8 cellular contexts compared by ENCODE assay signal in genomic region chr7:43868181-43868580, GRCh38. TPM values are rescaled to one million over a fixed set of nuclear protein-coding genes. Genes with fewer than 3 reads are reported as not detected.
DNase-seq lines count a peak whose midpoint lies in the region; ATAC-seq and TF ChIP-seq lines count a peak whose summit lies in the region.

No MANE protein-coding gene starts in this region.

- H3K27ac ChIP-seq in substantia nigra (ENCODE audit: low read depth, low read length, poor library complexity, severe bottlenecking) = no peak overlapping the region

- H3K4me3 ChIP-seq in GM12875 (ENCODE audit: low read depth, low read length) (peak overlapping the region; percentile 74), epithelial cell of proximal tubule (ENCODE audit: low read depth, low read length) (peak overlapping the region; percentile 79), retinal pigment epithelial cell (ENCODE audit: low read length) (peak overlapping the region; percentile 80)

- TF ChIP-seq CTCF in GM12875 (IDR thresholded peaks at IDR 0.05; ENCODE audit: borderline replicate concordance, insufficient read depth, low read depth, low read length) (no peak), epithelial cell of proximal tubule (conservative IDR thresholded peaks at IDR 0.05; ENCODE audit: low read depth, low read length) (no peak), retinal pigment epithelial cell (conservative IDR thresholded peaks at IDR 0.05; ENCODE audit: low read depth, low read length) (no peak)

- ATAC-seq in HG03460 (IDR thresholded peaks at IDR 0.05; ENCODE audit: unreplicated experiment) = no peak
- no peak for ATAC-seq in HG03135 (IDR thresholded peaks at IDR 0.05; ENCODE audit: unreplicated experiment)

- DNase-seq in RPMI8226 (peak; percentile 77), epithelial cell of proximal tubule (ENCODE audit: low read depth) (no peak), retinal pigment epithelial cell (ENCODE audit: low read depth) (no peak), substantia nigra (lab: John Stamatoyannopoulos, UW) (no peak), NCI-H526 treated with DMSO at 0.1 percent for 48 hours (lab: John Stamatoyannopoulos, UW) (no peak)

RNA-seq across cellular contexts. Expression of gene MRPS24, which starts 1.1 kb away (rescaled TPM):
- total RNA-seq in epithelial cell of proximal tubule = 156 and 225 TPM in 2 replicates

RNA-seq across cellular contexts. Expression of gene URGCP, which starts 38.2 kb away (rescaled TPM):
- total RNA-seq in epithelial cell of proximal tubule = 17.6 and 17.7 TPM in 2 replicates

RNA-seq across cellular contexts. Expression of gene UBE2D4, which starts 58.1 kb away (rescaled TPM):
- 22.5 and 26.7 TPM in 2 replicates for total RNA-seq in epithelial cell of proximal tubule
